In genomic region chr6:142946924-142947701, GRCh38 we compare ENCODE assay signal across 8 cellular contexts. TPM values are rescaled to one million over a fixed set of nuclear protein-coding genes. Genes with fewer than 3 reads are reported as not detected.
DNase-seq lines count a peak whose midpoint lies in the region; ATAC-seq and TF ChIP-seq lines count a peak whose summit lies in the region.

No MANE protein-coding gene starts in this region.

- H3F3A ChIP-seq in Loucy (ENCODE audit: low read depth): peaks cover 12% of the 10 kb centered on the region

- no peaks in the 10 kb centered on the region for H3K9me3 Mint-ChIP-seq in activated CD4-positive, alpha-beta T cell treated with anti-CD3 and anti-CD28 coated beads, Interleukin-2, amount 10 ng/mL, durations not matched to agents 24 days and 14 days

- peak overlapping the region; percentile 97 for H3K27ac Mint-ChIP-seq in activated CD4-positive, alpha-beta T cell treated with anti-CD3 and anti-CD28 coated beads, Interleukin-2, amount 10 ng/mL, durations not matched to agents 24 days and 14 days

- H3K36me3 Mint-ChIP-seq in activated CD4-positive, alpha-beta T cell treated with anti-CD3 and anti-CD28 coated beads, Interleukin-2, amount 10 ng/mL, durations not matched to agents 24 days and 14 days (ENCODE audit: low read depth): peaks cover 5% of the 10 kb centered on the region

- peaks cover 37% of the 10 kb centered on the region for H3K4me1 Mint-ChIP-seq in activated CD4-positive, alpha-beta T cell treated with anti-CD3 and anti-CD28 coated beads, Interleukin-2, amount 10 ng/mL, durations not matched to agents 24 days and 14 days

- H3K27ac ChIP-seq in colonic mucosa (peak overlapping the region; percentile 97), left lung (peak overlapping the region; percentile 96 to 99)

- H3K4me1 ChIP-seq in Loucy (ENCODE audit: insufficient read depth, low read length, poor library complexity, severe bottlenecking) (peaks cover 26% of the 10 kb centered on the region), colonic mucosa (no peaks in the 10 kb centered on the region), left lung (peaks cover 11 to 23% of the 10 kb centered on the region in 2 donors)

- peaks cover 32% of the 10 kb centered on the region for H3K79me2 ChIP-seq in Loucy (ENCODE audit: insufficient read depth, low read length)

- H3K4me3 ChIP-seq in GM08714 (ENCODE audit: low read length) (peak overlapping the region; percentile 76), Loucy (ENCODE audit: low read length, poor library complexity, severe bottlenecking) (peak overlapping the region; percentile 83), colonic mucosa (peak overlapping the region; percentile 74), left lung (peak overlapping the region; percentile 80 to 81)

- H3K9ac ChIP-seq in Loucy (ENCODE audit: low read depth, low read length, poor library complexity, severe bottlenecking) (peak overlapping the region; percentile 91), colonic mucosa (ENCODE audit: low read depth in 2 of 2, low read length in 2 of 2) (peak overlapping the region; percentile 97 to 99)

- peak overlapping the region; percentile 95 for H3K4me2 ChIP-seq in Loucy (ENCODE audit: low read depth, low read length, poor library complexity, severe bottlenecking)

- intact Hi-C loops in activated CD4-positive, alpha-beta T cell treated with anti-CD3 and anti-CD28 coated beads, Interleukin-2, amount 10 ng/mL, durations not matched to agents 24 days and 14 days (cut with micrococcal nuclease): loop anchor here (1.0 to 10.0 kb wide), 12 partner anchors 80 to 1268 kb away; partner anchors contain the start of genes ADAT2 and PEX3
- intact Hi-C loops in colonic mucosa (cut with DNase I): loop anchor here (10.0 kb wide), 1 partner anchor 122 kb away; no protein-coding TSS in a partner anchor
- intact Hi-C loops in left lung (cut with DNase I): loop anchor here in 1 of 2 donors (10.0 kb wide), 1 partner anchor 122 kb away; no protein-coding TSS in a partner anchor

- H3K4me3 Mint-ChIP-seq in activated CD4-positive, alpha-beta T cell treated with anti-CD3 and anti-CD28 coated beads, Interleukin-2, amount 10 ng/mL, durations not matched to agents 24 days and 14 days: peak overlapping the region; percentile 93

- H3K9me2 ChIP-seq in Loucy (replicated peaks; ENCODE audit: low read depth, low read length): no peaks in the 10 kb centered on the region

- H4K20me1 ChIP-seq in Loucy (ENCODE audit: insufficient read depth, low read length, poor library complexity, severe bottlenecking): peaks cover 11% of the 10 kb centered on the region

- TF ChIP-seq CTCF in Loucy (conservative IDR thresholded peaks at IDR 0.05; ENCODE audit: low read length) (no peak), colonic mucosa (IDR thresholded peaks at IDR 0.05) (no peak), left lung (IDR thresholded peaks at IDR 0.05) (no peak)

- ATAC-seq in left lung: peak; percentile 62

- no peaks in the 10 kb centered on the region for H3K9me3 ChIP-seq in Loucy (ENCODE audit: insufficient read depth, low read depth, low read length)
- no peaks in the 10 kb centered on the region for H3K9me3 ChIP-seq in colonic mucosa
- H3K9me3 ChIP-seq in left lung: no peaks in the 10 kb centered on the region

- DNase-seq in H4 (ENCODE audit: low spot score) (peak; percentile 5), colonic mucosa (peak; percentile 91), left lung (peak; percentile 90 to 94), OCI-M2 (lab: John Stamatoyannopoulos, UW; ENCODE audit: unreplicated experiment) (no peak)
- peak; percentile 91 for DNase-seq in activated CD4-positive, alpha-beta T cell treated with anti-CD3 and anti-CD28 coated beads, Interleukin-2, amount 10 ng/mL, durations not matched to agents 24 days and 14 days
- peak; percentile 82 for DNase-seq in stimulated activated CD4-positive, alpha-beta T cell treated with anti-CD3 and anti-CD28 coated beads, Interleukin-4, amount 100 ng/mL, for 24 hours

- peak overlapping the region; percentile 100 for H2AFZ ChIP-seq in Loucy (ENCODE audit: low read length)

- no peaks in the 10 kb centered on the region for H3K27me3 ChIP-seq in Loucy (ENCODE audit: insufficient read depth, low read length, poor library complexity, severe bottlenecking)
- H3K27me3 ChIP-seq in colonic mucosa: no peaks in the 10 kb centered on the region
- H3K27me3 ChIP-seq in left lung: no peaks in the 10 kb centered on the region

- H3K36me3 ChIP-seq in Loucy (ENCODE audit: insufficient read depth, low read length) (no peaks in the 10 kb centered on the region), colonic mucosa (no peaks in the 10 kb centered on the region), left lung (no peaks in the 10 kb centered on the region)

- peaks cover 3% of the 10 kb centered on the region for H3K27me3 Mint-ChIP-seq in activated CD4-positive, alpha-beta T cell treated with anti-CD3 and anti-CD28 coated beads, Interleukin-2, amount 10 ng/mL, durations not matched to agents 24 days and 14 days

RNA-seq across cellular contexts. Expression of gene HIVEP2, which starts 2.1 kb away (rescaled TPM):
- total RNA-seq in H4 (2014; rRNA removed; shearing (Covaris generic)): 3.6 and 4.1 TPM in 2 replicates
- total RNA-seq in activated CD4-positive, alpha-beta T cell treated with anti-CD3 and anti-CD28 coated beads, Interleukin-2, amount 10 ng/mL, durations not matched to agents 24 days and 14 days: 27.1 and 28.0 TPM in 2 replicates
- 10 to 100 TPM in 1 of 2 donors, 1 to 10 TPM in 1; 5.3 to 15.2 TPM for total RNA-seq in colonic mucosa
- 10 to 100 TPM; 14.1 to 16.6 TPM for total RNA-seq in left lung
